Comparison of ENCODE assay signal across 8 cellular contexts in the genomic region with DNA sequence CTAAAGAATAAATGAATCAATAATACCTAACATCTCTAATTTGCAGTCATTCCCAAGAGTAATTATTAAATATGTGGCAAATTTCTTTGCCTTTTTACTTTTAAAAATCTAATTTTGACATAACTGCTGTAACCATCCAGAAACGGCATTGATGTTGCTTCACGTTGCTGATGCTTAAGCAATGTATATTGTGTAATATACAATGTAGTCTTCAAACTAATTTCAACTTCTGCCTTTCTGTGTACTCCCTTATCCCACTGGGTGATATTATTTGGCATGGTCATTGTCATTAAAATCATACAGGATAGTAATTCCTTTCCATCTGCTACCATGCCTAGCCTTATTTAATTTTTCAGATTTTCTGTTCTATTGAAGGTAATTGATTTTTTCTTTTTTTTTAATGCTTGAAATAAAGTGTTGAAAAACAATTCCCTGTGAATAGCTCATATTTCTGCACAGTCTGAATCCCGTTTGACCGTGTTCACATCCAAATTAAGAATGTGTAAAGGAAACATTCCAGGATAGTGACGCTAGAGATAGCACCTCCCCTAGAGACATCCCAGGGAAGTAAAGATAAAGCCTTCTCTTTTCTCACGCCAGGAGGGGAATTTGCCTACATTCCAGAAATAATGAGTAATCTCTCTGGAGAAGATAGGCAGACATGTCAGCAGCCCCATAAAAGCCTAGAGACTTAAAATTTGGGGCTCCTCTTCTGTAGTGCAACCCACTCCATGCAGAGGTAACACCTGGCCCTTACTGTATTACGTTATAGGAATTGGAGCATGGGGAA. TPM values are rescaled to one million over a fixed set of nuclear protein-coding genes. Genes with fewer than 3 reads are reported as not detected.
DNase-seq lines count a peak whose midpoint lies in the region; ATAC-seq and TF ChIP-seq lines count a peak whose summit lies in the region.
"Had no signal": no experiment of that assay in that cellular context is flagged by ENCODE, and none has a peak within 500 bp of the region (broad histone marks: within the 10 kb centered on the region; RNA-seq: fewer than 3 reads in every experiment).

No MANE protein-coding gene starts in this region.

- peaks cover 9% of the 10 kb centered on the region; the same call in 1 of the 2 replicates for H3K9me3 ChIP-seq in HUES6 (ENCODE audit: control insufficient read depth, insufficient read depth, low read depth, low read length)
- no peaks in the 10 kb centered on the region for H3K9me3 ChIP-seq in upper lobe of right lung

- peak; percentile 76 for DNase-seq in amniotic stem cell (lab: John Stamatoyannopoulos, UW)
- peak; percentile 56 for DNase-seq in iPS DF 4.7 (ENCODE audit: extremely low read depth, low spot score)
- DNase-seq in upper lobe of right lung: no peak
- no peak for DNase-seq in GM10248 (ENCODE audit: extremely low spot score)
- DNase-seq in activated CD4-positive, alpha-beta T cell treated with anti-CD3 and anti-CD28 coated beads, Interleukin-2, amount 10 ng/mL, durations not matched to agents 7 days and 5 days: no peak
- DNase-seq: natural killer cell had no signal

- no peak for TF ChIP-seq CTCF in upper lobe of right lung (IDR thresholded peaks at IDR 0.05)
- no peak for TF ChIP-seq CTCF in GM10248 (IDR thresholded peaks at IDR 0.05; ENCODE audit: control extremely low read depth, extremely low read depth, low read depth, missing control alignments)

- POLR2A ChIA-PET in GM10248 (lab: Yijun Ruan, JAX): no interaction called here
- POLR2A ChIA-PET in activated CD4-positive, alpha-beta T cell treated with anti-CD3 and anti-CD28 coated beads, Interleukin-2, amount 10 ng/mL, durations not matched to agents 7 days and 5 days (lab: Charles Lee): no interaction called here

- H3K36me3 ChIP-seq in HUES6 (ENCODE audit: control insufficient read depth, insufficient read depth, low read length): peaks cover 30% of the 10 kb centered on the region
- H3K36me3 ChIP-seq in upper lobe of right lung: peaks cover 36% of the 10 kb centered on the region

- CTCF ChIA-PET in GM10248 (lab: Yijun Ruan, JAX): no interaction called here
- CTCF ChIA-PET in activated CD4-positive, alpha-beta T cell treated with anti-CD3 and anti-CD28 coated beads, Interleukin-2, amount 10 ng/mL, durations not matched to agents 7 days and 5 days (lab: Charles Lee): no interaction called here

- peak overlapping the region; percentile 86; the same call in 1 of the 2 replicates for H3K27ac ChIP-seq in HUES6 (ENCODE audit: low read depth, low read length)
- H3K27ac ChIP-seq in upper lobe of right lung: peak overlapping the region; percentile 20

- H3K27me3 ChIP-seq in HUES6 (ENCODE audit: control insufficient read depth, insufficient read depth, low read length) (no peaks in the 10 kb centered on the region), upper lobe of right lung (no peaks in the 10 kb centered on the region)

- H3K27me3 Mint-ChIP-seq in activated CD4-positive, alpha-beta T cell treated with anti-CD3 and anti-CD28 coated beads, Interleukin-2, amount 10 ng/mL, durations not matched to agents 7 days and 5 days: no peaks in the 10 kb centered on the region

- H3K36me3 Mint-ChIP-seq in activated CD4-positive, alpha-beta T cell treated with anti-CD3 and anti-CD28 coated beads, Interleukin-2, amount 10 ng/mL, durations not matched to agents 7 days and 5 days (ENCODE audit: low read depth): peaks cover 24% of the 10 kb centered on the region
- H3K36me3 Mint-ChIP-seq: natural killer cell had no signal

- no peaks in the 10 kb centered on the region for H3K4me1 Mint-ChIP-seq in activated CD4-positive, alpha-beta T cell treated with anti-CD3 and anti-CD28 coated beads, Interleukin-2, amount 10 ng/mL, durations not matched to agents 7 days and 5 days

- no peak overlapping the region for H3K4me3 Mint-ChIP-seq in activated CD4-positive, alpha-beta T cell treated with anti-CD3 and anti-CD28 coated beads, Interleukin-2, amount 10 ng/mL, durations not matched to agents 7 days and 5 days
- H3K4me3 Mint-ChIP-seq: natural killer cell had no signal

- ATAC-seq in upper lobe of right lung (peak; percentile 66), GM21619 (IDR thresholded peaks at IDR 0.05; ENCODE audit: unreplicated experiment) (no peak)

- H3K4me1 ChIP-seq in HUES6 (ENCODE audit: control insufficient read depth, insufficient read depth, low read length): peaks cover 32% of the 10 kb centered on the region
- peaks cover 9% of the 10 kb centered on the region for H3K4me1 ChIP-seq in upper lobe of right lung

- H3K9ac ChIP-seq in HUES6 (ENCODE audit: low read length): peak overlapping the region; percentile 34

- intact Hi-C loops in upper lobe of right lung (cut with DNase I): no loop called here

- H3K27ac Mint-ChIP-seq in activated CD4-positive, alpha-beta T cell treated with anti-CD3 and anti-CD28 coated beads, Interleukin-2, amount 10 ng/mL, durations not matched to agents 7 days and 5 days: no peak overlapping the region
- H3K27ac Mint-ChIP-seq: natural killer cell had no signal

- peaks cover 2% of the 10 kb centered on the region for H3K9me3 Mint-ChIP-seq in activated CD4-positive, alpha-beta T cell treated with anti-CD3 and anti-CD28 coated beads, Interleukin-2, amount 10 ng/mL, durations not matched to agents 7 days and 5 days
- H3K9me3 Mint-ChIP-seq: natural killer cell had no signal

- H3K4me3 ChIP-seq in HUES6 (ENCODE audit: low read depth, low read length) (peak overlapping the region; percentile 7; the same call in 1 of the 2 replicates), upper lobe of right lung (no peak overlapping the region)

RNA-seq across cellular contexts. Expression of gene FAM200B, which starts 8.6 kb away (rescaled TPM):
- total RNA-seq in upper lobe of right lung: 29.3 TPM
- total RNA-seq in activated CD4-positive, alpha-beta T cell treated with anti-CD3 and anti-CD28 coated beads, Interleukin-2, amount 10 ng/mL, durations not matched to agents 7 days and 5 days: 10 to 100 TPM; 15.9 to 24.3 TPM

RNA-seq across cellular contexts. Expression of gene BST1, which starts 12.7 kb away (rescaled TPM):
- 11.0 TPM for total RNA-seq in upper lobe of right lung
- total RNA-seq in activated CD4-positive, alpha-beta T cell treated with anti-CD3 and anti-CD28 coated beads, Interleukin-2, amount 10 ng/mL, durations not matched to agents 7 days and 5 days: 1 to 10 TPM in 1 of 2 experiments, under 1 TPM in 1; 0.82 to 1.0 TPM

RNA-seq across cellular contexts. Expression of gene FBXL5, which starts 35.1 kb away (rescaled TPM):
- total RNA-seq in upper lobe of right lung: 101 TPM
- 10 to 100 TPM; 34.3 to 38.6 TPM for total RNA-seq in activated CD4-positive, alpha-beta T cell treated with anti-CD3 and anti-CD28 coated beads, Interleukin-2, amount 10 ng/mL, durations not matched to agents 7 days and 5 days

Comparison
In these comparisons a context has a peak if more than half of its experiments do, and no peak if none do; other contexts are left out.
1. DNase-seq: peak in amniotic stem cell (single experiment) and iPS DF 4.7 (single experiment); none in upper lobe of right lung (single experiment), GM10248 (single experiment) and activated CD4-positive, alpha-beta T cell treated with anti-CD3 and anti-CD28 coated beads, Interleukin-2, amount 10 ng/mL, durations not matched to agents 7 days and 5 days (single experiment).